In genomic region chr7:136942396-136942795, GRCh38 we compare ENCODE assay signal across 16 cellular contexts.
DNase-seq lines count a peak whose midpoint lies in the region; ATAC-seq and TF ChIP-seq lines count a peak whose summit lies in the region.
"Had no signal": no experiment of that assay in that cellular context is flagged by ENCODE, and none has a peak within 500 bp of the region (broad histone marks: within the 10 kb centered on the region; RNA-seq: fewer than 3 reads in every experiment).

No MANE protein-coding gene starts in this region.

- H3K4me3 Mint-ChIP-seq in mesothelial cell of epicardium (no peak overlapping the region), WTC11 (no peak overlapping the region)
- no peak overlapping the region for H3K4me3 Mint-ChIP-seq in stimulated activated naive CD8-positive, alpha-beta T cell treated with anti-CD3 and anti-CD28 coated beads, Interleukin-15, amount 100 ng/mL, for 72 hours
- H3K4me3 Mint-ChIP-seq: CD8-positive, alpha-beta memory T cell; HFFc6 had no signal

- H2BK120ac ChIP-seq in IMR-90 (ENCODE audit: low read depth, low read length): no peak overlapping the region

- no peaks in the 10 kb centered on the region for H3K36me3 ChIP-seq in cardiac muscle cell
- no peaks in the 10 kb centered on the region for H3K36me3 ChIP-seq in right atrium auricular region
- H3K36me3 ChIP-seq in IMR-90 (ENCODE audit: control insufficient read depth, insufficient read depth, low read length): peaks cover 20% of the 10 kb centered on the region
- no peaks in the 10 kb centered on the region for H3K36me3 ChIP-seq in sigmoid colon
- H3K36me3 ChIP-seq: BLaER1 had no signal

- H3K27ac Mint-ChIP-seq in mesothelial cell of epicardium (peak overlapping the region; percentile 92), WTC11 (no peak overlapping the region)
- no peak overlapping the region for H3K27ac Mint-ChIP-seq in stimulated activated naive CD8-positive, alpha-beta T cell treated with anti-CD3 and anti-CD28 coated beads, Interleukin-15, amount 100 ng/mL, for 72 hours
- H3K27ac Mint-ChIP-seq: CD8-positive, alpha-beta memory T cell; HFFc6 had no signal

- peaks cover 5% of the 10 kb centered on the region; the same call in 1 of the 2 replicates for H4K20me1 ChIP-seq in IMR-90 (ENCODE audit: insufficient read depth, low read length)
- H4K20me1 ChIP-seq: BLaER1 had no signal

- H2BK5ac ChIP-seq in IMR-90 (ENCODE audit: low read depth, low read length, poor library complexity, severe bottlenecking): peak overlapping the region; percentile 48

- POLR2A ChIA-PET in IMR-90 (lab: Charles Lee; ENCODE audit: unreplicated experiment): no interaction called here
- POLR2A ChIA-PET in WTC11 (lab: Charles Lee): no interaction called here

- H3K27ac ChIP-seq in cardiac muscle cell (peak overlapping the region; percentile 93), right atrium auricular region (peak overlapping the region in 1 of 2 donors; percentile 83), IMR-90 (ENCODE audit: insufficient read depth, low read length) (peak overlapping the region; percentile 38; the same call in 1 of the 2 replicates), sigmoid colon (peak overlapping the region in 3 of 4 donors; percentile 51 to 72 (median 60))
- H3K27ac ChIP-seq: BLaER1 had no signal

- no TSS peak for BruUV-seq in IMR-90 (replicated peaks; lab: Mats Ljungman, UMichigan)

- no peak for TF ChIP-seq EP300 in sigmoid colon (IDR thresholded peaks at IDR 0.05)

- ATAC-seq in IMR-90 (ENCODE audit: low read depth) (peak; percentile 50), GM19452 (IDR thresholded peaks at IDR 0.05; ENCODE audit: unreplicated experiment) (no peak), WTC11 (no peak)
- no peak for ATAC-seq in stimulated activated naive CD8-positive, alpha-beta T cell treated with anti-CD3 and anti-CD28 coated beads, Interleukin-15, amount 100 ng/mL, for 72 hours

- 0 out of 2 replicates have a peak overlapping the region, but pooled peaks have one; percentile 39 for H3K23ac ChIP-seq in IMR-90 (ENCODE audit: low read depth, low read length)

- no peaks in the 10 kb centered on the region for H3K27me3 ChIP-seq in cardiac muscle cell
- no peaks in the 10 kb centered on the region for H3K27me3 ChIP-seq in right atrium auricular region
- no peaks in the 10 kb centered on the region for H3K27me3 ChIP-seq in IMR-90 (ENCODE audit: control insufficient read depth, insufficient read depth, low read length)
- no peaks in the 10 kb centered on the region for H3K27me3 ChIP-seq in sigmoid colon
- H3K27me3 ChIP-seq: BLaER1 had no signal

- TF ChIP-seq RAD21 in IMR-90 (IDR thresholded peaks at IDR 0.05; ENCODE audit: low read length): no peak

- H3K4ac ChIP-seq in IMR-90 (ENCODE audit: low read depth, low read length): 0 out of 2 replicates have a peak overlapping the region, but pooled peaks have one; percentile 13

- peak overlapping the region; percentile 27; the same call in 1 of the 2 replicates for H4K91ac ChIP-seq in IMR-90 (ENCODE audit: insufficient read depth, low read depth, low read length)

- H3K4me1 ChIP-seq in cardiac muscle cell (ENCODE audit: low read depth): peaks cover 50% of the 10 kb centered on the region
- peaks cover 0 to 12% of the 10 kb centered on the region in 2 donors for H3K4me1 ChIP-seq in right atrium auricular region
- H3K4me1 ChIP-seq in IMR-90 (ENCODE audit: control insufficient read depth, insufficient read depth, low read length): peaks cover 18% of the 10 kb centered on the region
- H3K4me1 ChIP-seq in sigmoid colon: peaks cover 0 to 67% (median 35%) of the 10 kb centered on the region in 4 donors
- H3K4me1 ChIP-seq: BLaER1, Caco-2 had no signal

- peaks cover 33 to 68% of the 10 kb centered on the region in 2 experiments for H3K79me1 ChIP-seq in IMR-90 (ENCODE audit: low read depth in 1 of 2, low read length in 2 of 2)

- dilution Hi-C loops in IMR-90 (cut with HindIII; ENCODE audit: low sequenced_read_pairs, unreplicated experiment): no loop called here

- no peak overlapping the region for H2BK20ac ChIP-seq in IMR-90 (ENCODE audit: low read depth, low read length)

- in situ Hi-C loops in IMR-90 (cut with MboI; ENCODE audit: low sequenced_read_pairs): no loop called here

- peak overlapping the region; percentile 56; the same call in 1 of the 2 replicates for H3K18ac ChIP-seq in IMR-90 (ENCODE audit: low read depth, low read length)

- H3K4me3 ChIP-seq in cardiac muscle cell (no peak overlapping the region), right atrium auricular region (no peak overlapping the region), IMR-90 (ENCODE audit: insufficient read depth, low read depth, low read length) (no peak overlapping the region), sigmoid colon (no peak overlapping the region)
- H3K4me3 ChIP-seq: BLaER1 had no signal

- H2AK5ac ChIP-seq in IMR-90 (ENCODE audit: low read depth, low read length): no peak overlapping the region

- no peak overlapping the region for H2AFZ ChIP-seq in IMR-90 (replicated peaks; ENCODE audit: low read length, poor library complexity)

- H3K36me3 Mint-ChIP-seq in mesothelial cell of epicardium (peaks cover 11% of the 10 kb centered on the region), WTC11 (no peaks in the 10 kb centered on the region)
- H3K36me3 Mint-ChIP-seq: CD8-positive, alpha-beta memory T cell had no signal

- H3K9ac ChIP-seq in IMR-90 (ENCODE audit: low read depth, low read length): no peak overlapping the region
- H3K9ac ChIP-seq: BLaER1 had no signal

- H3K4me1 Mint-ChIP-seq in mesothelial cell of epicardium: peaks cover 52% of the 10 kb centered on the region
- peaks cover 9% of the 10 kb centered on the region for H3K4me1 Mint-ChIP-seq in WTC11
- H3K4me1 Mint-ChIP-seq in stimulated activated naive CD8-positive, alpha-beta T cell treated with anti-CD3 and anti-CD28 coated beads, Interleukin-15, amount 100 ng/mL, for 72 hours: no peaks in the 10 kb centered on the region
- H3K4me1 Mint-ChIP-seq: CD8-positive, alpha-beta memory T cell had no signal

- peaks cover 7% of the 10 kb centered on the region for H3K9me1 ChIP-seq in IMR-90 (ENCODE audit: insufficient read depth, low read length)

- H2BK15ac ChIP-seq in IMR-90 (ENCODE audit: low read depth, low read length): no peak overlapping the region

- no peak overlapping the region for H3K14ac ChIP-seq in IMR-90 (replicated peaks; ENCODE audit: low read depth, low read length)

- H3K9me3 ChIP-seq in cardiac muscle cell (ENCODE audit: low read depth) (no peaks in the 10 kb centered on the region), right atrium auricular region (no peaks in the 10 kb centered on the region), IMR-90 (ENCODE audit: control insufficient read depth, insufficient read depth, low read length) (no peaks in the 10 kb centered on the region), sigmoid colon (no peaks in the 10 kb centered on the region)
- H3K9me3 ChIP-seq: BLaER1, Caco-2 had no signal

- TF ChIP-seq POLR2A in IMR-90 (IDR thresholded peaks at IDR 0.05; ENCODE audit: low read depth, low read length) (no peak), sigmoid colon (IDR thresholded peaks at IDR 0.05) (no peak)

- H3K27me3 Mint-ChIP-seq in mesothelial cell of epicardium (ENCODE audit: low read depth) (no peaks in the 10 kb centered on the region), WTC11 (ENCODE audit: low read depth) (no peaks in the 10 kb centered on the region)
- no peaks in the 10 kb centered on the region for H3K27me3 Mint-ChIP-seq in stimulated activated naive CD8-positive, alpha-beta T cell treated with anti-CD3 and anti-CD28 coated beads, Interleukin-15, amount 100 ng/mL, for 72 hours
- H3K27me3 Mint-ChIP-seq: CD8-positive, alpha-beta memory T cell had no signal

- DNase-seq in cardiac muscle cell (ENCODE audit: low read depth in 1 of 2, low spot score in 1 of 2) (no peak), right atrium auricular region (ENCODE audit: low spot score) (no peak), IMR-90 (no peak), mesothelial cell of epicardium (ENCODE audit: low spot score in 2 of 2, unreplicated experiment in 2 of 2) (no peak), sigmoid colon (no peak), WTC11 (ENCODE audit: low spot score) (no peak)
- no peak for DNase-seq in stimulated activated naive CD8-positive, alpha-beta T cell treated with anti-CD3 and anti-CD28 coated beads, Interleukin-15, amount 100 ng/mL, for 72 hours
- DNase-seq: 8988T; AML-193; Caco-2; CD8-positive, alpha-beta memory T cell; DND-41; HCEC 1CT; HFFc6 had no signal

- CTCF ChIA-PET in IMR-90 (lab: Yijun Ruan, JAX): no interaction called here
- CTCF ChIA-PET in WTC11 (lab: Charles Lee): interaction anchor here (1.1 kb wide), 1 partner anchor 68 kb away, joined by 3 read pairs; no protein-coding TSS in a partner anchor

- intact Hi-C loops in IMR-90 (cut with micrococcal nuclease) (loop anchor here (5.0 kb wide), 1 partner anchor 50 kb away; no protein-coding TSS in a partner anchor), sigmoid colon (cut with DNase I) (no loop called here)

- H3K9me3 Mint-ChIP-seq in mesothelial cell of epicardium: peaks cover 8% of the 10 kb centered on the region
- no peaks in the 10 kb centered on the region for H3K9me3 Mint-ChIP-seq in WTC11
- H3K9me3 Mint-ChIP-seq in stimulated activated naive CD8-positive, alpha-beta T cell treated with anti-CD3 and anti-CD28 coated beads, Interleukin-15, amount 100 ng/mL, for 72 hours: no peaks in the 10 kb centered on the region
- H3K9me3 Mint-ChIP-seq: HFFc6 had no signal

- TF ChIP-seq CTCF in cardiac muscle cell (IDR thresholded peaks at IDR 0.05; ENCODE audit: low read depth, low read length) (no peak), right atrium auricular region (IDR thresholded peaks at IDR 0.05) (no peak), IMR-90 (conservative IDR thresholded peaks at IDR 0.05; ENCODE audit: low read depth, low read length) (no peak), mesothelial cell of epicardium (IDR thresholded peaks at IDR 0.05; ENCODE audit: unreplicated experiment) (no peak), sigmoid colon (IDR thresholded peaks at IDR 0.05) (no peak), WTC11 (IDR thresholded peaks at IDR 0.05) (no peak)

- peak overlapping the region in 1 of 2 experiments; percentile 11; a peak in 1 of 4 replicates for H4K8ac ChIP-seq in IMR-90 (ENCODE audit: low read depth in 2 of 2, low read length in 2 of 2)

- peak overlapping the region; percentile 81; the same call in 1 of the 2 replicates for H4K5ac ChIP-seq in IMR-90 (ENCODE audit: low read depth, low read length)

- H3K4me2 ChIP-seq in IMR-90 (ENCODE audit: low read depth, low read length): 0 out of 2 replicates have a peak overlapping the region, but pooled peaks have one; percentile 23
- H3K4me2 ChIP-seq: BLaER1 had no signal

- H3K56ac ChIP-seq in IMR-90 (ENCODE audit: extremely low read depth, insufficient read depth, low read length): no peak overlapping the region

- no peak overlapping the region for H2AK9ac ChIP-seq in IMR-90 (replicated peaks; ENCODE audit: low read depth, low read length, poor library complexity)

TF ChIP-seq in IMR-90, 13 proteins besides CTCF, POLR2A, EP300 and RAD21 (continues in another document):
- TF ChIP-seq CEBPB (IDR thresholded peaks at IDR 0.05; ENCODE audit: low read depth, low read length) (no peak), MAFK (IDR thresholded peaks at IDR 0.05; ENCODE audit: low read depth, low read length) (no peak)

TF ChIP-seq in WTC11, 78 proteins besides CTCF, POLR2A, EP300 and RAD21 (continues in another document):
- TF ChIP-seq ZBTB21 (CRISPR knock-in tag; IDR thresholded peaks at IDR 0.05; ENCODE audit: borderline replicate concordance): no peak
- TF ChIP-seq ZNF232 (CRISPR knock-in tag; IDR thresholded peaks at IDR 0.05): no peak
- TF ChIP-seq SMAD4 (CRISPR knock-in tag; IDR thresholded peaks at IDR 0.05): no peak
